Comparison of ENCODE assay signal across 8 cellular contexts in the genomic region with DNA sequence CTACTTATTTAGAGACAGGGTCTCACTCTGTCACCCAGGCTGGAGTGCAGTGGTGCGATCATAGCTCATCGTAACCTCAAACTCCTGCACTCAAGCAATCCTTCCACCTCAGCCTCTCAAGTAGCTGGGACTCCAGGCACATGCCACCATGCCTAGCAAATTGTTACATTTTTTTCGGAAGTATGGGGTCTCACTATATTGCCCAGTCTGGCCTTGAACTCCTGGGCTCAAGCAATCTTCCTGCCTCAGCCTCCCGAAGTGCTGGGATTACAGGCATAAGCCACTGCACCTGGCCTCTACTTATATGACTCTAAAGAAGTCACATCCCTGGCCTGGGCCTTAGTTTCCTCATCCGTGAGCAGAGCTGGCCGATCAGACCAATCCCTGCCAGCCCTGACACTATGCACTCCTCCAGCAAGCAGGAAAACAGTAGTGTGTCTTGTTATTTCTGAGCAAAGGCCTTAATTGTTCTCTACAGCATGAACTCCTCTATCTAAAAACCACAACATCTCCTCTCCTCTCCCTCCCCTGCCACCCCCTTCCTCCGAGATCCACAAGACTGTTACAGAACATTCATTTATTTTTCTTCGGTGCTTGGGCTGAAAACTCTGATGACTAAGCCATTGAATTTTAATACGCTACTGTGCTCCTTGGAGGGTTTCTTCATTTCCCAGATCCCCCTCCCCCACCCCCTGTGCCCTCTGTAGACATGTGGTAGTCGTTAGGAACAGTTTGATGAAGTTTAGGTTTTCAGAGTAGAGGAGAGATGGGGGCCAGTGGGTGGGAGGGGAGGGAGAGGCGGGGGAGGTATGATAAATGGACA.
A peak's percentile ranks its signal among the peaks of the same experiment; 100 is the strongest.
DNase-seq lines count a peak whose midpoint lies in the region; ATAC-seq and TF ChIP-seq lines count a peak whose summit lies in the region.

No MANE protein-coding gene starts in this region.

- H3K9ac ChIP-seq in OCI-LY3 (ENCODE audit: low read length), result no peak overlapping the region

- H3K9me3 ChIP-seq in OCI-LY3 (ENCODE audit: insufficient read depth, low read length), result no peaks in the 10 kb centered on the region

- H4K20me1 ChIP-seq in OCI-LY3 (ENCODE audit: insufficient read depth, low read length), result no peaks in the 10 kb centered on the region

- H3K4me3 ChIP-seq in OCI-LY3 (ENCODE audit: low read length), result no peak overlapping the region

- TF ChIP-seq CTCF in OCI-LY3 (IDR thresholded peaks at IDR 0.05; ENCODE audit: low read depth, low read length), result no peak

- peak; percentile 94 for DNase-seq in COLO829 (ENCODE audit: low spot score)
- peak; percentile 87 for DNase-seq in epidermal melanocyte (ENCODE audit: insufficient read length, low spot score)
- peak in 48 of 56 donors; percentile 12 to 81 (median 56) for DNase-seq in nucleus accumbens (lab: John Stamatoyannopoulos, UW)
- no peak for DNase-seq in stimulated activated CD4-positive, alpha-beta T cell treated with anti-CD3 and anti-CD28 coated beads, Interleukin-4, amount 100 ng/mL, for 4 hours
- no peak for DNase-seq in OCI-M2 (lab: John Stamatoyannopoulos, UW; ENCODE audit: unreplicated experiment)
- DNase-seq in stimulated activated CD4-positive, alpha-beta T cell treated with anti-CD3 and anti-CD28 coated beads, Interleukin-2, amount 100 ng/mL, for 24 hours, result no peak

- H2AFZ ChIP-seq in OCI-LY3 (ENCODE audit: low read depth, low read length), result no peak overlapping the region

- H3K27ac ChIP-seq in OCI-LY3 (ENCODE audit: low read length), result no peak overlapping the region

- ATAC-seq in activated CD4-positive, CD25-positive, alpha-beta regulatory T cell treated with anti-CD3 and anti-CD28 coated beads, Interleukin-2, amount 50 U/mL, for 24 hours, result no peak

- no peaks in the 10 kb centered on the region for H3K36me3 ChIP-seq in OCI-LY3 (replicated peaks; ENCODE audit: low read depth, low read length)

- no peaks in the 10 kb centered on the region for H3K27me3 ChIP-seq in OCI-LY3 (ENCODE audit: low read depth, low read length)

- H3K4me2 ChIP-seq in OCI-LY3 (ENCODE audit: low read length), result peak overlapping the region; percentile 60

- peaks cover 20% of the 10 kb centered on the region; the same call in 1 of the 2 replicates for H3K79me2 ChIP-seq in OCI-LY3 (ENCODE audit: low read length)

- H3K4me1 ChIP-seq in OCI-LY3 (ENCODE audit: low read length), result peaks cover 25% of the 10 kb centered on the region

Comparison
In these comparisons a context has a peak if more than half of its experiments do, and no peak if none do; other contexts are left out.
1. DNase-seq: peak in COLO829 (single experiment), epidermal melanocyte (single experiment) and nucleus accumbens (48 of 56); none in stimulated activated CD4-positive, alpha-beta T cell treated with anti-CD3 and anti-CD28 coated beads, Interleukin-4, amount 100 ng/mL, for 4 hours (0 of 2), OCI-M2 (single experiment) and stimulated activated CD4-positive, alpha-beta T cell treated with anti-CD3 and anti-CD28 coated beads, Interleukin-2, amount 100 ng/mL, for 24 hours (0 of 2).